ENCODE assay signal across 8 cellular contexts in genomic region chr15:100602064-100602821, GRCh38. TPM values are rescaled to one million over a fixed set of nuclear protein-coding genes. Genes with fewer than 3 reads are reported as not detected.
DNase-seq lines count a peak whose midpoint lies in the region; ATAC-seq and TF ChIP-seq lines count a peak whose summit lies in the region.

A gene with protein sequence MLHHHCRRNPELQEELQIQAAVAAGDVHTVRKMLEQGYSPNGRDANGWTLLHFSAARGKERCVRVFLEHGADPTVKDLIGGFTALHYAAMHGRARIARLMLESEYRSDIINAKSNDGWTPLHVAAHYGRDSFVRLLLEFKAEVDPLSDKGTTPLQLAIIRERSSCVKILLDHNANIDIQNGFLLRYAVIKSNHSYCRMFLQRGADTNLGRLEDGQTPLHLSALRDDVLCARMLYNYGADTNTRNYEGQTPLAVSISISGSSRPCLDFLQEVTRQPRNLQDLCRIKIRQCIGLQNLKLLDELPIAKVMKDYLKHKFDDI (plus strand): TSS chr15:100602589. CDS start chr15:100612217, 9,628 bp downstream.
TSS of gene LINS1 (minus strand) at chr15:100602184. CDS start at chr15:100580842, 21,342 bp downstream.

- ATAC-seq in GM21515 (IDR thresholded peaks at IDR 0.05; ENCODE audit: unreplicated experiment), result peak; percentile 87

- H3K9me3 ChIP-seq in OCI-LY3 (ENCODE audit: insufficient read depth, low read length), result no peaks in the 10 kb centered on the region

- H3K36me3 ChIP-seq in OCI-LY3 (replicated peaks; ENCODE audit: low read depth, low read length), result peaks cover 18% of the 10 kb centered on the region

- H3K9me3 Mint-ChIP-seq in endothelial cell (ENCODE audit: unreplicated experiment), result no peaks in the 10 kb centered on the region
- H3K9me3 Mint-ChIP-seq in mesothelial cell of epicardium, result no peaks in the 10 kb centered on the region

- peaks cover 16% of the 10 kb centered on the region for H3K4me1 ChIP-seq in OCI-LY3 (ENCODE audit: low read length)

- TF ChIP-seq CTCF in OCI-LY3 (IDR thresholded peaks at IDR 0.05; ENCODE audit: low read depth, low read length), result no peak
- no peak for TF ChIP-seq CTCF in endothelial cell (IDR thresholded peaks at IDR 0.05; ENCODE audit: unreplicated experiment)
- no peak for TF ChIP-seq CTCF in mesothelial cell of epicardium (IDR thresholded peaks at IDR 0.05; ENCODE audit: unreplicated experiment)

- peak within 1 kb of the TSS; percentile 95 for H3K4me3 ChIP-seq in OCI-LY3 (ENCODE audit: low read length)

- H3K4me1 Mint-ChIP-seq in endothelial cell (ENCODE audit: unreplicated experiment) (peaks cover 7% of the 10 kb centered on the region), mesothelial cell of epicardium (peaks cover 15% of the 10 kb centered on the region)

- H3K4me3 Mint-ChIP-seq in endothelial cell (ENCODE audit: unreplicated experiment), result no peak within 1 kb of the TSS
- H3K4me3 Mint-ChIP-seq in mesothelial cell of epicardium, result no peak within 1 kb of the TSS

- DNase-seq in D341Med (ENCODE audit: low spot score), result peak; percentile 95
- peak; percentile 90 for DNase-seq in HuH-7 (ENCODE audit: low spot score)
- DNase-seq in activated CD8-positive, alpha-beta memory T cell treated with anti-CD3 and anti-CD28 coated beads, Interleukin-2, amount 50 U/mL, for 48 hours, result peak; percentile 98
- DNase-seq in endothelial cell (ENCODE audit: low spot score), result peak; percentile 98
- peak; percentile 99 for DNase-seq in mesothelial cell of epicardium (ENCODE audit: low spot score in 2 of 2, unreplicated experiment in 2 of 2)
- peak; percentile 99 for DNase-seq in stimulated activated CD8-positive, alpha-beta memory T cell treated with anti-CD3 and anti-CD28 coated beads, Interleukin-15, amount 100 ng/mL, for 48 hours (ENCODE audit: low read depth in 2 of 2)

- no peaks in the 10 kb centered on the region for H4K20me1 ChIP-seq in OCI-LY3 (ENCODE audit: insufficient read depth, low read length)

- peak within 1 kb of the TSS; percentile 69; the same call in 1 of the 2 replicates for H2AFZ ChIP-seq in OCI-LY3 (ENCODE audit: low read depth, low read length)

- no peaks in the 10 kb centered on the region for H3K36me3 Mint-ChIP-seq in endothelial cell (ENCODE audit: low read depth, unreplicated experiment)
- peaks cover 9% of the 10 kb centered on the region for H3K36me3 Mint-ChIP-seq in mesothelial cell of epicardium

- peaks cover 4% of the 10 kb centered on the region for H3K27me3 Mint-ChIP-seq in endothelial cell (ENCODE audit: unreplicated experiment)
- no peaks in the 10 kb centered on the region for H3K27me3 Mint-ChIP-seq in mesothelial cell of epicardium (ENCODE audit: low read depth)

- no peaks in the 10 kb centered on the region for H3K27me3 ChIP-seq in OCI-LY3 (ENCODE audit: low read depth, low read length)

- peak within 1 kb of the TSS; percentile 87 for H3K4me2 ChIP-seq in OCI-LY3 (ENCODE audit: low read length)

- peaks cover 84% of the 10 kb centered on the region for H3K79me2 ChIP-seq in OCI-LY3 (ENCODE audit: low read length)

- H3K27ac Mint-ChIP-seq in endothelial cell (ENCODE audit: unreplicated experiment) (peak within 1 kb of the TSS; percentile 90), mesothelial cell of epicardium (peak within 1 kb of the TSS; percentile 91)

- peak within 1 kb of the TSS; percentile 97 for H3K9ac ChIP-seq in OCI-LY3 (ENCODE audit: low read length)

- peak within 1 kb of the TSS; percentile 84 for H3K27ac ChIP-seq in OCI-LY3 (ENCODE audit: low read length)

RNA-seq across cellular contexts. Expression of the first gene that starts in this region (rescaled TPM):
- total RNA-seq in endothelial cell (ENCODE audit: unreplicated experiment) (16.2 TPM), mesothelial cell of epicardium (14.4 to 16.0 TPM (median 15.5 TPM) in 3 replicates)

RNA-seq across cellular contexts. Expression of gene LINS1, which starts in this region (rescaled TPM):
- total RNA-seq in endothelial cell (ENCODE audit: unreplicated experiment), result 10.2 TPM
- 13.1 to 17.0 TPM (median 14.8 TPM) in 3 replicates for total RNA-seq in mesothelial cell of epicardium

Comparison
In these comparisons a context has a peak if more than half of its experiments do, and no peak if none do; other contexts are left out.
1. Peak in every context shown above with its lines: DNase-seq, ATAC-seq, H3K4me3 ChIP-seq and H3K27ac ChIP-seq.